Comparison of ENCODE assay signal across 12 cellular contexts in the genomic region with DNA sequence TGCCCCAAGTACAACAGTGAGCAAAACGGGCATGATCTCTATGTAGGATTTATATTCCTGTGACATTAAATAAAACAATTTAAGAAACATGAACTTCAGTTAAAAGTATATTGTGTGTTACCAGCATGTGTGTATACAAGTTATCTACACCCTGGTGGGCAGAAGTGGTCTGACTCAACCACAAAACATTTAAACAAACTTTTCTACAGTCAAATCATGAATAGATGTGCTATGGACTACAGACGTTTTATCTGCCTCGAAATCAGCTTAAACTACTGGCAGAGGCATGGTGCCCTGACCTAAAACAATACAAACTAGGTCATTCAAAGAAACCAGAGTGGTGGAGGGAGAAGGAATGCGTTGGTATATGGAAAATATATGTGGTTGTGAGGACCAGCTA. TPM values are rescaled to one million over a fixed set of nuclear protein-coding genes. Genes with fewer than 3 reads are reported as not detected.
DNase-seq lines count a peak whose midpoint lies in the region; ATAC-seq, FAIRE-seq and TF ChIP-seq lines count a peak whose summit lies in the region.
"Had no signal": no experiment of that assay in that cellular context is flagged by ENCODE, and none has a peak within 500 bp of the region (broad histone marks: within the 10 kb centered on the region; RNA-seq: fewer than 3 reads in every experiment).

No MANE protein-coding gene starts in this region.

- H3K4me1 ChIP-seq in parathyroid adenoma = peaks cover 11% of the 10 kb centered on the region

- no peaks in the 10 kb centered on the region for H3K9me3 ChIP-seq in parathyroid adenoma (ENCODE audit: control insufficient read depth, low read length)
- H3K9me3 ChIP-seq: neutrophil had no signal

- intact Hi-C loops in activated CD4-positive, alpha-beta T cell treated with anti-CD3 and anti-CD28 coated beads for 36 hours (cut with DNase I, micrococcal nuclease) = loop anchor here (5.0 kb wide), 2 partner anchors 33 to 248 kb away; no protein-coding TSS in a partner anchor
- intact Hi-C loops in activated CD4-positive, alpha-beta T cell treated with anti-CD3 and anti-CD28 coated beads, Interleukin-2, amount 10 ng/mL, durations not matched to agents 24 days and 14 days (cut with micrococcal nuclease) = loop anchor here (5.0 kb wide), 3 partner anchors 33 to 657 kb away; a partner anchor contains a TSS

- no peak for DNase-seq in activated CD4-positive, alpha-beta T cell treated with anti-CD3 and anti-CD28 coated beads for 36 hours
- DNase-seq in activated CD4-positive, alpha-beta T cell treated with anti-CD3 and anti-CD28 coated beads, Interleukin-2, amount 10 ng/mL, durations not matched to agents 24 days and 14 days = no peak
- DNase-seq in M059J (ENCODE audit: low read depth) = peak; percentile 91
- peak; percentile 36 for DNase-seq in bronchial epithelial cell (ENCODE audit: low read depth)
- DNase-seq in DMS153 treated with DMSO at 0.1 percent for 48 hours (lab: John Stamatoyannopoulos, UW; ENCODE audit: unreplicated experiment) = no peak
- no peak for DNase-seq in G401 (ENCODE audit: low spot score)
- no peak for DNase-seq in NCI-H1092 (lab: John Stamatoyannopoulos, UW)
- DNase-seq: anterior cingulate cortex, NCI-H69 had no signal

- in situ Hi-C loops in G401 (cut with HindIII; ENCODE audit: low sequenced_read_pairs) = no loop called here

- H3K9me3 Mint-ChIP-seq in activated CD4-positive, alpha-beta T cell treated with anti-CD3 and anti-CD28 coated beads for 36 hours (ENCODE audit: low read depth) = no peaks in the 10 kb centered on the region
- H3K9me3 Mint-ChIP-seq in activated CD4-positive, alpha-beta T cell treated with anti-CD3 and anti-CD28 coated beads, Interleukin-2, amount 10 ng/mL, durations not matched to agents 24 days and 14 days = no peaks in the 10 kb centered on the region

- FAIRE-seq in bronchial epithelial cell (lab: Jason Lieb, UNC) = no peak
- FAIRE-seq: A204.1 had no signal

- no peaks in the 10 kb centered on the region for H3K27me3 ChIP-seq in bronchial epithelial cell (ENCODE audit: control insufficient read depth, insufficient read depth, low read length)
- H3K27me3 ChIP-seq in parathyroid adenoma (ENCODE audit: control insufficient read depth, insufficient read depth, low read length) = no peaks in the 10 kb centered on the region
- H3K27me3 ChIP-seq: neutrophil had no signal

- H3K9ac ChIP-seq in parathyroid adenoma = no peak overlapping the region

- no peak overlapping the region for H2AFZ ChIP-seq in parathyroid adenoma

- ATAC-seq in activated CD4-positive, alpha-beta T cell treated with anti-CD3 and anti-CD28 coated beads for 36 hours = no peak

- TF ChIP-seq CTCF in bronchial epithelial cell (IDR thresholded peaks at IDR 0.05; ENCODE audit: insufficient read depth, low read length, severe bottlenecking) (no peak), parathyroid adenoma (IDR thresholded peaks at IDR 0.05) (no peak)

- POLR2A ChIA-PET in activated CD4-positive, alpha-beta T cell treated with anti-CD3 and anti-CD28 coated beads for 36 hours (lab: Charles Lee) = interaction anchor here (0.6 to 0.7 kb wide), 2 partner anchors 15 to 22 kb away, joined by 5 to 6 read pairs; no protein-coding TSS in a partner anchor

- peak overlapping the region; percentile 76 for H3K27ac Mint-ChIP-seq in activated CD4-positive, alpha-beta T cell treated with anti-CD3 and anti-CD28 coated beads for 36 hours
- H3K27ac Mint-ChIP-seq in activated CD4-positive, alpha-beta T cell treated with anti-CD3 and anti-CD28 coated beads, Interleukin-2, amount 10 ng/mL, durations not matched to agents 24 days and 14 days = no peak overlapping the region

- no peaks in the 10 kb centered on the region for H3K27me3 Mint-ChIP-seq in activated CD4-positive, alpha-beta T cell treated with anti-CD3 and anti-CD28 coated beads for 36 hours
- H3K27me3 Mint-ChIP-seq in activated CD4-positive, alpha-beta T cell treated with anti-CD3 and anti-CD28 coated beads, Interleukin-2, amount 10 ng/mL, durations not matched to agents 24 days and 14 days = no peaks in the 10 kb centered on the region

- no peak overlapping the region for H3K4me3 Mint-ChIP-seq in activated CD4-positive, alpha-beta T cell treated with anti-CD3 and anti-CD28 coated beads for 36 hours
- no peak overlapping the region for H3K4me3 Mint-ChIP-seq in activated CD4-positive, alpha-beta T cell treated with anti-CD3 and anti-CD28 coated beads, Interleukin-2, amount 10 ng/mL, durations not matched to agents 24 days and 14 days

- peaks cover 48% of the 10 kb centered on the region for H3K79me2 ChIP-seq in parathyroid adenoma

- H3K36me3 ChIP-seq in bronchial epithelial cell (ENCODE audit: control insufficient read depth, insufficient read depth, low read length) (no peaks in the 10 kb centered on the region), parathyroid adenoma (ENCODE audit: control insufficient read depth, insufficient read depth, low read length) (no peaks in the 10 kb centered on the region)
- H3K36me3 ChIP-seq: neutrophil had no signal

- H3K36me3 Mint-ChIP-seq in activated CD4-positive, alpha-beta T cell treated with anti-CD3 and anti-CD28 coated beads for 36 hours (ENCODE audit: low read depth) = no peaks in the 10 kb centered on the region
- no peaks in the 10 kb centered on the region for H3K36me3 Mint-ChIP-seq in activated CD4-positive, alpha-beta T cell treated with anti-CD3 and anti-CD28 coated beads, Interleukin-2, amount 10 ng/mL, durations not matched to agents 24 days and 14 days (ENCODE audit: low read depth)

- H3K4me2 ChIP-seq in parathyroid adenoma (ENCODE audit: low read length) = peak overlapping the region; percentile 4

- H3K4me3 ChIP-seq in bronchial epithelial cell (ENCODE audit: low read depth, low read length) = no peak overlapping the region
- no peak overlapping the region for H3K4me3 ChIP-seq in parathyroid adenoma (ENCODE audit: low read depth, low read length)

- peaks cover 33% of the 10 kb centered on the region for H3K4me1 Mint-ChIP-seq in activated CD4-positive, alpha-beta T cell treated with anti-CD3 and anti-CD28 coated beads for 36 hours
- peaks cover 21% of the 10 kb centered on the region for H3K4me1 Mint-ChIP-seq in activated CD4-positive, alpha-beta T cell treated with anti-CD3 and anti-CD28 coated beads, Interleukin-2, amount 10 ng/mL, durations not matched to agents 24 days and 14 days

- no peak overlapping the region for H3K27ac ChIP-seq in parathyroid adenoma
- H3K27ac ChIP-seq: neutrophil had no signal

- CTCF ChIA-PET in activated CD4-positive, alpha-beta T cell treated with anti-CD3 and anti-CD28 coated beads for 36 hours (lab: Charles Lee) = interaction anchor here (0.9 to 5.1 kb wide), 6 partner anchors 9 to 207 kb away, joined by 3 to 29 read pairs (median 4); a partner anchor contains a TSS

RNA-seq across cellular contexts. Expression of a gene that starts 3.6 kb away (rescaled TPM):
- total RNA-seq in activated CD4-positive, alpha-beta T cell treated with anti-CD3 and anti-CD28 coated beads for 36 hours = 1 to 10 TPM; 6.4 to 6.9 TPM
- 6.3 and 6.4 TPM in 2 replicates for total RNA-seq in activated CD4-positive, alpha-beta T cell treated with anti-CD3 and anti-CD28 coated beads, Interleukin-2, amount 10 ng/mL, durations not matched to agents 24 days and 14 days
- total RNA-seq in M059J (2014; rRNA removed; shearing (Covaris generic)) = 9.1 and 11.9 TPM in 2 replicates
- total RNA-seq in bronchial epithelial cell = 4.7 and 5.8 TPM in 2 replicates
- 10.4 and 10.5 TPM in 2 replicates for total RNA-seq in G401 (2014; rRNA removed; shearing (Covaris generic))

RNA-seq across cellular contexts. Expression of a gene that starts 3.8 kb away (rescaled TPM):
- total RNA-seq in activated CD4-positive, alpha-beta T cell treated with anti-CD3 and anti-CD28 coated beads for 36 hours = 10 to 100 TPM; 18.2 to 20.7 TPM
- 38.7 TPM in 2 replicates for total RNA-seq in activated CD4-positive, alpha-beta T cell treated with anti-CD3 and anti-CD28 coated beads, Interleukin-2, amount 10 ng/mL, durations not matched to agents 24 days and 14 days
- total RNA-seq in M059J (2014; rRNA removed; shearing (Covaris generic)) = 0.98 and 4.5 TPM in 2 replicates
- 0.64 and 3.4 TPM in 2 replicates for total RNA-seq in bronchial epithelial cell
- 17.0 and 25.7 TPM in 2 replicates for total RNA-seq in G401 (2014; rRNA removed; shearing (Covaris generic))

RNA-seq across cellular contexts. Expression of a gene that starts 33.1 kb away (rescaled TPM):
- 10 to 100 TPM; 14.9 to 16.4 TPM for total RNA-seq in activated CD4-positive, alpha-beta T cell treated with anti-CD3 and anti-CD28 coated beads for 36 hours
- total RNA-seq in activated CD4-positive, alpha-beta T cell treated with anti-CD3 and anti-CD28 coated beads, Interleukin-2, amount 10 ng/mL, durations not matched to agents 24 days and 14 days = 15.6 and 15.8 TPM in 2 replicates
- total RNA-seq in M059J (2014; rRNA removed; shearing (Covaris generic)) = 24.9 and 31.3 TPM in 2 replicates
- total RNA-seq in bronchial epithelial cell = 26.1 and 36.4 TPM in 2 replicates
- total RNA-seq in G401 (2014; rRNA removed; shearing (Covaris generic)) = 13.6 and 16.6 TPM in 2 replicates

Comparison
In these comparisons a context has a peak if more than half of its experiments do, and no peak if none do; other contexts are left out.
1. DNase-seq: peak in M059J (single experiment) and bronchial epithelial cell (single experiment); none in activated CD4-positive, alpha-beta T cell treated with anti-CD3 and anti-CD28 coated beads for 36 hours (single experiment), activated CD4-positive, alpha-beta T cell treated with anti-CD3 and anti-CD28 coated beads, Interleukin-2, amount 10 ng/mL, durations not matched to agents 24 days and 14 days (single experiment), DMS153 treated with DMSO at 0.1 percent for 48 hours (single experiment), G401 (single experiment) and NCI-H1092 (single experiment).